In genomic region chr6:167797079-167797870, GRCh38 we compare ENCODE assay signal across 15 cellular contexts. TPM values are rescaled to one million over a fixed set of nuclear protein-coding genes. Genes with fewer than 3 reads are reported as not detected.
A peak's percentile ranks its signal among the peaks of the same experiment; 100 is the strongest.
DNase-seq lines count a peak whose midpoint lies in the region; ATAC-seq and TF ChIP-seq lines count a peak whose summit lies in the region.
"Had no signal": no experiment of that assay in that cellular context is flagged by ENCODE, and none has a peak within 500 bp of the region (broad histone marks: within the 10 kb centered on the region; RNA-seq: fewer than 3 reads in every experiment).

No MANE protein-coding gene starts in this region.

- peak in 1 of 2 donors; percentile 38 for TF ChIP-seq RAD21 in liver (IDR thresholded peaks at IDR 0.05)

- H3K4me1 Mint-ChIP-seq in activated naive CD8-positive, alpha-beta T cell treated with anti-CD3 and anti-CD28 coated beads for 36 hours = peaks cover 3% of the 10 kb centered on the region
- peaks cover 21% of the 10 kb centered on the region for H3K4me1 Mint-ChIP-seq in neural progenitor cell

- no peak overlapping the region for H2AFZ ChIP-seq in neural progenitor cell (replicated peaks)

- peak overlapping the region; percentile 23 for H3K4me3 Mint-ChIP-seq in activated naive CD8-positive, alpha-beta T cell treated with anti-CD3 and anti-CD28 coated beads for 36 hours
- no peak overlapping the region for H3K4me3 Mint-ChIP-seq in neural progenitor cell
- H3K4me3 Mint-ChIP-seq: natural killer cell treated with Interleukin-12 subunit alpha and Interleukin-12 subunit beta and Interleukin-15 and Interleukin-18, amount 100 ng/mL, for 72 hours had no signal

- H3K9ac ChIP-seq in liver (ENCODE audit: low read depth in 1 of 2, low read length in 2 of 2) = no peak overlapping the region
- H3K9ac ChIP-seq in neural progenitor cell = no peak overlapping the region

- in situ Hi-C loops in KBM-7 (cut with MboI; ENCODE audit: low pct_unique_long_range_greater_than_20kb, low sequenced_read_pairs) = no loop called here

- TF ChIP-seq CTCF in liver (IDR thresholded peaks at IDR 0.05; ENCODE audit: low read depth, low read length, missing input control) (no peak), spleen (IDR thresholded peaks at IDR 0.05 in 8 of 11, conservative IDR thresholded peaks at IDR 0.05 in 3 of 11) (no peak), neural progenitor cell (IDR thresholded peaks at IDR 0.05) (no peak)

- 67% methylated on average over 39 of the region's 39 CpGs for WGBS in liver
- WGBS in spleen, 5 donors = 64 to 81% (median 68%) methylated on average over 33 to 39 of the region's 39 CpGs

- no peaks in the 10 kb centered on the region for H3K36me3 ChIP-seq in liver (ENCODE audit: control insufficient read depth in 4 of 4, insufficient read depth in 3 of 4, low read depth in 1 of 4, low read length in 3 of 4)
- no peaks in the 10 kb centered on the region for H3K36me3 ChIP-seq in spleen
- H3K36me3 ChIP-seq in neural progenitor cell = no peaks in the 10 kb centered on the region
- H3K36me3 ChIP-seq: sigmoid colon had no signal

- H3K79me2 ChIP-seq in neural progenitor cell (ENCODE audit: low read depth) = no peaks in the 10 kb centered on the region

- H3F3A ChIP-seq in neural progenitor cell (ENCODE audit: low read depth) = no peaks in the 10 kb centered on the region

- H3K27ac ChIP-seq in liver (ENCODE audit: low read depth in 1 of 2, low read length in 2 of 2) (peak overlapping the region; percentile 83 to 91), spleen (peak overlapping the region in 1 of 8 donors; percentile 28), neural progenitor cell (no peak overlapping the region)
- H3K27ac ChIP-seq: sigmoid colon had no signal

- H3K4me3 ChIP-seq in liver (ENCODE audit: low read depth in 1 of 3, low read length in 3 of 3) (peak overlapping the region; percentile 53 to 73 (median 72)), spleen (peak overlapping the region in 7 of 8 donors; percentile 26 to 60 (median 29)), neural progenitor cell (no peak overlapping the region)

- H3K4me2 ChIP-seq in neural progenitor cell = no peak overlapping the region

- TF ChIP-seq POLR2A in spleen (IDR thresholded peaks at IDR 0.05) = no peak

- no peaks in the 10 kb centered on the region for H3K9me3 ChIP-seq in liver (ENCODE audit: control insufficient read depth in 4 of 4, low read length in 3 of 4)
- H3K9me3 ChIP-seq in spleen = no peaks in the 10 kb centered on the region
- H3K9me3 ChIP-seq in neural progenitor cell (ENCODE audit: low read depth) = no peaks in the 10 kb centered on the region
- H3K9me3 ChIP-seq: sigmoid colon had no signal

- H3K4me1 ChIP-seq in liver (ENCODE audit: control insufficient read depth in 4 of 4, insufficient read depth in 4 of 4, low read length in 3 of 4) (peaks cover 6 to 45% (median 26%) of the 10 kb centered on the region in 4 donors), spleen (peaks cover 0 to 24% (median 14%) of the 10 kb centered on the region in 6 donors), neural progenitor cell (no peaks in the 10 kb centered on the region)

- ATAC-seq in HG03521 (IDR thresholded peaks at IDR 0.05; ENCODE audit: unreplicated experiment) = no peak

- no peaks in the 10 kb centered on the region for H4K20me1 ChIP-seq in neural progenitor cell (ENCODE audit: low read depth)

- H3K27ac Mint-ChIP-seq in activated naive CD8-positive, alpha-beta T cell treated with anti-CD3 and anti-CD28 coated beads for 36 hours = no peak overlapping the region
- H3K27ac Mint-ChIP-seq in neural progenitor cell = no peak overlapping the region
- H3K27ac Mint-ChIP-seq: natural killer cell treated with Interleukin-12 subunit alpha and Interleukin-12 subunit beta and Interleukin-15 and Interleukin-18, amount 100 ng/mL, for 72 hours had no signal

- H3K36me3 Mint-ChIP-seq in activated naive CD8-positive, alpha-beta T cell treated with anti-CD3 and anti-CD28 coated beads for 36 hours = no peaks in the 10 kb centered on the region
- H3K36me3 Mint-ChIP-seq in neural progenitor cell = no peaks in the 10 kb centered on the region
- H3K36me3 Mint-ChIP-seq: natural killer cell treated with Interleukin-12 subunit alpha and Interleukin-12 subunit beta and Interleukin-15 and Interleukin-18, amount 100 ng/mL, for 72 hours had no signal

- H3K27me3 ChIP-seq in liver (ENCODE audit: control insufficient read depth in 4 of 4, insufficient read depth in 4 of 4, low read length in 3 of 4) (no peaks in the 10 kb centered on the region), spleen (replicated peaks in 1 of 7) (peaks cover 0 to 57% (median 12%) of the 10 kb centered on the region in 7 donors), neural progenitor cell (no peaks in the 10 kb centered on the region)

- no peaks in the 10 kb centered on the region for H3K9me3 Mint-ChIP-seq in activated naive CD8-positive, alpha-beta T cell treated with anti-CD3 and anti-CD28 coated beads for 36 hours
- no peaks in the 10 kb centered on the region for H3K9me3 Mint-ChIP-seq in neural progenitor cell
- H3K9me3 Mint-ChIP-seq: natural killer cell treated with Interleukin-12 subunit alpha and Interleukin-12 subunit beta and Interleukin-15 and Interleukin-18, amount 100 ng/mL, for 72 hours had no signal

- peaks cover 71% of the 10 kb centered on the region for H3K27me3 Mint-ChIP-seq in activated naive CD8-positive, alpha-beta T cell treated with anti-CD3 and anti-CD28 coated beads for 36 hours
- peaks cover 3% of the 10 kb centered on the region for H3K27me3 Mint-ChIP-seq in neural progenitor cell (ENCODE audit: insufficient read depth, low read depth)

- DNase-seq in NCI-H146 (lab: John Stamatoyannopoulos, UW) = peak; percentile 68
- no peak for DNase-seq in NCI-H146 treated with DMSO at 0.1 percent for 48 hours (lab: John Stamatoyannopoulos, UW; ENCODE audit: unreplicated experiment)
- DNase-seq in activated naive CD8-positive, alpha-beta T cell treated with anti-CD3 and anti-CD28 coated beads for 36 hours = no peak
- DNase-seq in spleen = peak; percentile 66
- no peak for DNase-seq in neural progenitor cell (ENCODE audit: low spot score)
- DNase-seq in KBM-7 = no peak
- DNase-seq: 8988T; activated CD4-positive, alpha-beta T cell treated with anti-CD3 and anti-CD28 coated beads, Interleukin-2, amount 50 U/mL, for 4 hours; activated gamma-delta T cell treated with Interleukin-2 at 50 U/mL for 16 hours; COR-L47; MM.1S; sigmoid colon had no signal

- intact Hi-C loops in spleen (cut with DNase I; ENCODE audit: low total_unique reads) = no loop called here

TF ChIP-seq in liver, 16 proteins besides CTCF, POLR2A, EP300 and RAD21 (continues in another document):
- TF ChIP-seq FOXA2 (IDR thresholded peaks at IDR 0.05) (no peak), ATF3 (IDR thresholded peaks at IDR 0.05) (no peak), NR2F2 (IDR thresholded peaks at IDR 0.05) (no peak), REST (IDR thresholded peaks at IDR 0.05) (no peak), RXRA (IDR thresholded peaks at IDR 0.05) (peak in 1 of 2 donors; percentile 38), YY1 (IDR thresholded peaks at IDR 0.05) (peak; percentile 61), ZBTB33 (IDR thresholded peaks at IDR 0.05) (no peak), HNF4G (IDR thresholded peaks at IDR 0.05) (no peak)

RNA-seq across cellular contexts. Expression of gene AFDN, which starts 29.4 kb away (rescaled TPM):
- total RNA-seq in activated naive CD8-positive, alpha-beta T cell treated with anti-CD3 and anti-CD28 coated beads for 36 hours = 10 to 100 TPM; 18.7 to 23.5 TPM
- total RNA-seq in liver = 100 to 1,000 TPM in 1 of 2 donors, 10 to 100 TPM in 1; 33.3 to 145 TPM
- polyA plus RNA-seq in liver = 10 to 100 TPM; 21.3 to 25.4 TPM
- 100 to 1,000 TPM in 5 of 7 donors, 10 to 100 TPM in 2; 71.3 to 148 (median 133) TPM for total RNA-seq in spleen
- 10 to 100 TPM in 2 of 3 donors, 1 to 10 TPM in 1; 7.4 to 24.1 (median 12.1) TPM for polyA plus RNA-seq in spleen
- 261 and 357 TPM in 2 replicates for total RNA-seq in neural progenitor cell (ENCODE audit: low replicate concordance)

Comparison
In these comparisons a context has a peak if more than half of its experiments do, and no peak if none do; other contexts are left out.
1. DNase-seq: peak in NCI-H146 (single experiment) and spleen (single experiment); none in NCI-H146 treated with DMSO at 0.1 percent for 48 hours (single experiment), activated naive CD8-positive, alpha-beta T cell treated with anti-CD3 and anti-CD28 coated beads for 36 hours (single experiment), neural progenitor cell (single experiment) and KBM-7 (single experiment).